In the genomic region with DNA sequence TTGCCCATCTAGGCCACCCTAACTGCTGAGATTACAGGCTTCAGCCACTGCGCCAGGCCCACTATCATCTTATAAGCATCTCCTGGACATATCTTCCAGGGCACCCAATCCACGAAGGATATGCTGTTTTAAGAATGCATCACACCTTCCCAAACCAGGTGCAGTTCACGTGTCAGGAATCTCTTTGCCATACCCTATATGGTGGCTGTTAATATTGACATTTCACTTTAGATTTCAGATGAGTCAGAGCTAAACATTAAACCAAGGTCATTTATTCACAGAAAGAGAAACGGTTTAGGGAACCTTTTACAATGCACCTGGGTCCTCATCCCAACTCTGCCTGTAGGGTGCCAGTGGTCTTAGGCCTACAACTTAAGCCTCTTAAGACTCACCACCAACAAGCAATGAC, we compare ENCODE assay signal across 13 cellular contexts.
A peak's percentile ranks its signal among the peaks of the same experiment; 100 is the strongest.
DNase-seq lines count a peak whose midpoint lies in the region; ATAC-seq, FAIRE-seq and TF ChIP-seq lines count a peak whose summit lies in the region.
"Had no signal": no experiment of that assay in that cellular context is flagged by ENCODE, and none has a peak within 500 bp of the region (broad histone marks: within the 10 kb centered on the region; RNA-seq: fewer than 3 reads in every experiment).

No MANE protein-coding gene starts in this region.

- peaks cover 50% of the 10 kb centered on the region for H3K4me1 ChIP-seq in A549
- H3K4me1 ChIP-seq in DND-41 (ENCODE audit: insufficient read depth, low read length), result peaks cover 35% of the 10 kb centered on the region
- peaks cover 46% of the 10 kb centered on the region for H3K4me1 ChIP-seq in suprapubic skin

- WGBS in A549 (ENCODE audit: missing lambda C conversion rate), result 44% methylated on average over 4 of the region's 4 CpGs
- 86% methylated on average over 4 of the region's 4 CpGs for WGBS in suprapubic skin

- no peaks in the 10 kb centered on the region for H3K36me3 ChIP-seq in DND-41 (ENCODE audit: insufficient read depth, low read length)
- H3K36me3 ChIP-seq in bronchial epithelial cell (ENCODE audit: control insufficient read depth, insufficient read depth, low read length), result no peaks in the 10 kb centered on the region
- H3K36me3 ChIP-seq in suprapubic skin, result no peaks in the 10 kb centered on the region

- no peak overlapping the region for H2AFZ ChIP-seq in DND-41 (ENCODE audit: low read depth, low read length)

- no peak for TF ChIP-seq EP300 in A549 (IDR thresholded peaks at IDR 0.05)
- TF ChIP-seq EP300 in suprapubic skin (IDR thresholded peaks at IDR 0.05), result no peak

- POLR2A ChIA-PET in A549 (lab: Yijun Ruan, JAX), result no interaction called here

- H3K4me2 ChIP-seq in A549, result peak overlapping the region; percentile 50; the same call in 2 of the 3 replicates
- no peak overlapping the region for H3K4me2 ChIP-seq in DND-41 (ENCODE audit: insufficient read depth, low read length)

- no peak for TF ChIP-seq RAD21 in A549 (conservative IDR thresholded peaks at IDR 0.05 in 1 of 2, IDR thresholded peaks at IDR 0.05 in 1 of 2)

- no peak overlapping the region for H3K9ac ChIP-seq in DND-41 (ENCODE audit: low read depth, low read length)

- H3K4me3 ChIP-seq in A549 (no peak overlapping the region), DND-41 (ENCODE audit: low read depth in 1 of 2, low read length in 2 of 2) (no peak overlapping the region), bronchial epithelial cell (ENCODE audit: low read depth, low read length) (no peak overlapping the region), suprapubic skin (no peak overlapping the region)

- H3K9me3 ChIP-seq in A549 (no peaks in the 10 kb centered on the region), DND-41 (ENCODE audit: insufficient read depth, low read length, severe bottlenecking) (no peaks in the 10 kb centered on the region), suprapubic skin (no peaks in the 10 kb centered on the region)

- CTCF ChIA-PET in A549 (lab: Yijun Ruan, JAX), result no interaction called here

- TF ChIP-seq CTCF in A549 (IDR thresholded peaks at IDR 0.05) (no peak), DND-41 (IDR thresholded peaks at IDR 0.05; ENCODE audit: borderline replicate concordance, extremely low read depth, low read length, poor library complexity, severe bottlenecking) (no peak), bronchial epithelial cell (IDR thresholded peaks at IDR 0.05; ENCODE audit: insufficient read depth, low read length, severe bottlenecking) (no peak), suprapubic skin (IDR thresholded peaks at IDR 0.05) (no peak)

- DNase-seq in A549 (ENCODE audit: low read depth in 1 of 2, low spot score in 1 of 2), result peak in 1 of 2 experiments; percentile 7
- DNase-seq in DND-41, result no peak
- DNase-seq in bronchial epithelial cell (ENCODE audit: low read depth), result peak; percentile 51
- DNase-seq in SK-N-DZ (ENCODE audit: low spot score), result no peak
- DNase-seq in cerebellum (ENCODE audit: low spot score), result no peak
- DNase-seq in suprapubic skin (ENCODE audit: low spot score in 2 of 2), result no peak
- DNase-seq: amniotic stem cell; CD8-positive, alpha-beta memory T cell; naive B cell; NCI-H1694 treated with DMSO at 0.1 percent for 48 hours; SIG-M5 had no signal

- H3K27ac ChIP-seq in A549, result no peak overlapping the region
- H3K27ac ChIP-seq in DND-41 (ENCODE audit: low read length), result peak overlapping the region; percentile 33
- no peak overlapping the region for H3K27ac ChIP-seq in suprapubic skin

- FAIRE-seq in A549 (lab: Jason Lieb, UNC), result no peak
- FAIRE-seq in bronchial epithelial cell (lab: Jason Lieb, UNC), result no peak

- peak in 1 of 2 experiments; percentile 30; a peak in 2 of 6 replicates for ATAC-seq in A549
- ATAC-seq in DND-41 (ENCODE audit: insufficient read depth, low read depth), result no peak
- ATAC-seq in HG03442 (IDR thresholded peaks at IDR 0.05; ENCODE audit: unreplicated experiment), result peak; percentile 36
- ATAC-seq in GM21447 (IDR thresholded peaks at IDR 0.05; ENCODE audit: unreplicated experiment), result no peak

- H3K79me2 ChIP-seq in DND-41 (ENCODE audit: insufficient read depth, low read length), result peaks cover 99% of the 10 kb centered on the region

- no peak for TF ChIP-seq POLR2A in A549 (IDR thresholded peaks at IDR 0.05; ENCODE audit: low read length)
- TF ChIP-seq POLR2A in suprapubic skin (IDR thresholded peaks at IDR 0.05), result no peak

- H4K20me1 ChIP-seq in DND-41 (ENCODE audit: insufficient read depth, low read length), result peaks cover 71% of the 10 kb centered on the region

- no peaks in the 10 kb centered on the region for H3K27me3 ChIP-seq in DND-41 (ENCODE audit: insufficient read depth, low read length, poor library complexity)
- no peaks in the 10 kb centered on the region for H3K27me3 ChIP-seq in bronchial epithelial cell (ENCODE audit: control insufficient read depth, insufficient read depth, low read length)
- no peaks in the 10 kb centered on the region for H3K27me3 ChIP-seq in suprapubic skin

TF ChIP-seq in A549, 52 proteins besides CTCF, POLR2A, EP300 and RAD21:
- TF ChIP-seq FOSB (CRISPR knock-in tag; IDR thresholded peaks at IDR 0.05) (no peak), FOSL2 (IDR thresholded peaks at IDR 0.05) (no peak), FOSL2 (CRISPR knock-in tag; IDR thresholded peaks at IDR 0.05) (no peak), MAZ (IDR thresholded peaks at IDR 0.05; ENCODE audit: borderline replicate concordance, low read depth, low read length) (no peak), ZSCAN20 (CRISPR knock-in tag; IDR thresholded peaks at IDR 0.05) (no peak), CBX2 (IDR thresholded peaks at IDR 0.05; ENCODE audit: borderline replicate concordance, low read depth) (no peak), ZFP36 (IDR thresholded peaks at IDR 0.05; ENCODE audit: borderline replicate concordance, partially characterized antibody) (no peak), CHD2 (IDR thresholded peaks at IDR 0.05; ENCODE audit: low read length, partially characterized antibody) (no peak), HOXA7 (CRISPR knock-in tag; IDR thresholded peaks at IDR 0.05) (no peak), TFCP2L1 (CRISPR knock-in tag; IDR thresholded peaks at IDR 0.05) (no peak)
- TF ChIP-seq, protein P1, sequence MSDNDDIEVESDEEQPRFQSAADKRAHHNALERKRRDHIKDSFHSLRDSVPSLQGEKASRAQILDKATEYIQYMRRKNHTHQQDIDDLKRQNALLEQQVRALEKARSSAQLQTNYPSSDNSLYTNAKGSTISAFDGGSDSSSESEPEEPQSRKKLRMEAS (IDR thresholded peaks at IDR 0.05), result no peak
